In the genomic region with DNA sequence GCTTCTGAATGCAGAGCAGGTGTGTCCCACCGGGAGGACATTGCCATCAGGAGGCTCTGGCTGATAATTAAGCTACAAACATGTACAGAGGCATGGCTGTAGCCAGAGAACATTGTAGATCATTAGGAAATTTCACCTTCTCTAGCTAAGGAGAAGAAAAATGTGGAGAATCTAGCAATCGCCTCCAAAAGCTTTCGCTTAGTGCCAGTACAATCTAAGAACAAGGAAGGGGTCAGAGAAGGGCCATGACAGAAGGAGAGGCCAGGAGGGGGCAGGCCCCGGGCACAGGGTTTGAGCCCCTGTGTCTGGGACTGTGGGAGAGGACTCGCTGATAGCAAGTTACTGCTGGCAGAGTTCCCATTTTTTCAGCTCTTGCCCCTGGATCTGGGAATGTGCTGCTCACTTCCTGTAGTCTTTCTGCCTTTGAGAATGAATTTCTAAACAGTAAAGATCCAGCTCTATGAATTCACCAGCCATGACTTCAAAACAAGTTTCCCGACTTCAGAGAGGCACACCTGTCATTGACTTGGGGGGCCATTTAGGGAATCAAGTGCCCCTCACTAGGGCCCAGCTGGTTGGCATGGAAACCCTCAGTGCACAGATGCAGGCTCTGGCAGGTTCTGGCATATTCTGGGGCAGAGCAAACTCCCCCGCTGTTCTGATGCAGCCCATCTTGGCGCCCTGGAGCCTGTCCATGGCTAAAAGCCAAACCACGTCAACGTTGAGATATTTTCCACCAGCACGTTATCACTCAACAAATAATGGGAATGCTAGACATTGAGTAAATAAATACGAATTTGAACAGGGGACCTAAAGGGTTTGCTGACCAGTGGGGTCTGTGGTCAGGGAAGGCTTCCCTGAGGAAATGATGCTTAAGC, we compare ENCODE assay signal across 12 cellular contexts. TPM values are rescaled to one million over a fixed set of nuclear protein-coding genes. Genes with fewer than 3 reads are reported as not detected.
DNase-seq lines count a peak whose midpoint lies in the region; ATAC-seq and TF ChIP-seq lines count a peak whose summit lies in the region.
"Had no signal": no experiment of that assay in that cellular context is flagged by ENCODE, and none has a peak within 500 bp of the region (broad histone marks: within the 10 kb centered on the region; RNA-seq: fewer than 3 reads in every experiment).

No MANE protein-coding gene starts in this region.

- no peaks in the 10 kb centered on the region for H3F3A ChIP-seq in GM23338 (replicated peaks; ENCODE audit: low read depth)

- no peak overlapping the region; the same call in 1 of the 2 replicates for H2AFZ ChIP-seq in GM23338

- H3K79me2 ChIP-seq in GM23338 (replicated peaks; ENCODE audit: insufficient read depth) = no peaks in the 10 kb centered on the region

- TF ChIP-seq CTCF in AG04450 (IDR thresholded peaks at IDR 0.05; ENCODE audit: low read depth, low read length) = no peak
- TF ChIP-seq CTCF in body of pancreas (IDR thresholded peaks at IDR 0.05) = peak in 2 of 7 experiments; percentile 1 to 7
- TF ChIP-seq CTCF in GM23338 (conservative IDR thresholded peaks at IDR 0.05; ENCODE audit: low read depth in 2 of 2) = no peak

- H4K20me1 ChIP-seq in GM23338 (replicated peaks; ENCODE audit: insufficient read depth) = no peaks in the 10 kb centered on the region

- H3K4me3 ChIP-seq in AG04450 (ENCODE audit: low read depth, low read length) (no peak overlapping the region), body of pancreas (no peak overlapping the region), GM23338 (no peak overlapping the region)

- CTCF ChIA-PET in AG04450 (lab: Charles Lee) = interaction anchor here (0.5 to 1.3 kb wide), 5 partner anchors 113 to 1314 kb away, joined by 3 to 5 read pairs (median 3); no protein-coding TSS in a partner anchor

- H3K4me1 ChIP-seq in body of pancreas (peaks cover 22% of the 10 kb centered on the region), GM23338 (ENCODE audit: insufficient read depth) (no peaks in the 10 kb centered on the region)

- POLR2A ChIA-PET in AG04450 (lab: Yijun Ruan, JAX) = interaction anchor here (0.5 to 0.8 kb wide), 4 partner anchors 38 to 266 kb away, joined by 3 read pairs; no protein-coding TSS in a partner anchor

- H3K9me3 ChIP-seq in AG04450 (ENCODE audit: control insufficient read depth, insufficient read depth, low read length) = no peaks in the 10 kb centered on the region; the same call in 1 of the 2 replicates
- H3K9me3 ChIP-seq in body of pancreas = no peaks in the 10 kb centered on the region

- H3K4me1 Mint-ChIP-seq in GM23338 = peaks cover 3% of the 10 kb centered on the region; the same call in 1 of the 3 replicates

- no peaks in the 10 kb centered on the region for H3K9me3 Mint-ChIP-seq in GM23338
- H3K9me3 Mint-ChIP-seq: activated naive CD4-positive, alpha-beta T cell treated with anti-CD3 and anti-CD28 coated beads, Interleukin-2, amount 50 U/mL, for 24 hours had no signal

- no peak overlapping the region for H3K4me3 Mint-ChIP-seq in GM23338
- H3K4me3 Mint-ChIP-seq: activated naive CD4-positive, alpha-beta T cell treated with anti-CD3 and anti-CD28 coated beads, Interleukin-2, amount 50 U/mL, for 24 hours had no signal

- H3K9me2 ChIP-seq in GM23338 (ENCODE audit: insufficient read depth) = peaks cover 6% of the 10 kb centered on the region; the same call in 1 of the 2 replicates

- intact Hi-C loops in body of pancreas (cut with DNase I) = loop anchor here (5.0 kb wide), 1 partner anchor 178 kb away; no protein-coding TSS in a partner anchor

- 13 to 16% methylated on average over 10 to 12 of the region's 12 CpGs for WGBS in body of pancreas, 2 donors

- H3K4me2 ChIP-seq in GM23338 = no peak overlapping the region

- H3K36me3 ChIP-seq in body of pancreas (replicated peaks in 1 of 2; ENCODE audit: insufficient read depth in 1 of 2, low read depth in 2 of 2) (no peaks in the 10 kb centered on the region), GM23338 (ENCODE audit: insufficient read depth) (no peaks in the 10 kb centered on the region)

- H3K36me3 Mint-ChIP-seq in GM23338 (ENCODE audit: low read depth) = no peaks in the 10 kb centered on the region
- H3K36me3 Mint-ChIP-seq: activated naive CD4-positive, alpha-beta T cell treated with anti-CD3 and anti-CD28 coated beads, Interleukin-2, amount 50 U/mL, for 24 hours had no signal

- no peak overlapping the region for H3K27ac Mint-ChIP-seq in GM23338
- H3K27ac Mint-ChIP-seq: activated naive CD4-positive, alpha-beta T cell treated with anti-CD3 and anti-CD28 coated beads, Interleukin-2, amount 50 U/mL, for 24 hours had no signal

- peak overlapping the region; percentile 31 for H3K27ac ChIP-seq in AG04450 (ENCODE audit: low read depth, low read length)
- peak overlapping the region; percentile 59 to 78 (median 70) for H3K27ac ChIP-seq in body of pancreas
- H3K27ac ChIP-seq in GM23338 (ENCODE audit: low read depth) = no peak overlapping the region
- H3K27ac ChIP-seq: C4-2B had no signal

- H3K27me3 ChIP-seq in AG04450 (ENCODE audit: control insufficient read depth, insufficient read depth, low read length) = peaks cover 3% of the 10 kb centered on the region
- H3K27me3 ChIP-seq in body of pancreas = no peaks in the 10 kb centered on the region
- no peaks in the 10 kb centered on the region for H3K27me3 ChIP-seq in GM23338 (ENCODE audit: insufficient read depth)

- no peak for DNase-seq in AG04450 (ENCODE audit: low read depth, low spot score)
- DNase-seq in NCI-H2029 treated with DMSO at 0.1 percent for 48 hours (lab: John Stamatoyannopoulos, UW) = peak; percentile 53
- peak; percentile 43 to 71 (median 56) for DNase-seq in body of pancreas
- no peak for DNase-seq in left lobe of liver (ENCODE audit: low spot score)
- DNase-seq in AG08395 (ENCODE audit: low spot score) = no peak
- no peak for DNase-seq in retina
- DNase-seq in activated CD4-positive, CD25-positive, alpha-beta regulatory T cell (lab: John Stamatoyannopoulos, UW) = no peak
- no peak for DNase-seq in GM23338 (ENCODE audit: low spot score)
- DNase-seq: kidney, SW 1271 had no signal

- peak; percentile 70 for ATAC-seq in body of pancreas
- ATAC-seq in left lobe of liver = peak; percentile 14
- no peak; the same call in 2 of the 3 replicates for ATAC-seq in GM23338

- no peak for TF ChIP-seq POLR2A in body of pancreas (IDR thresholded peaks at IDR 0.05)

- H3K27me3 Mint-ChIP-seq in GM23338 (ENCODE audit: insufficient read depth, low read depth, poor library complexity) = peaks cover 11% of the 10 kb centered on the region
- H3K27me3 Mint-ChIP-seq: activated naive CD4-positive, alpha-beta T cell treated with anti-CD3 and anti-CD28 coated beads, Interleukin-2, amount 50 U/mL, for 24 hours had no signal

TF ChIP-seq in GM23338, 12 proteins besides CTCF, POLR2A, EP300 and RAD21:
- TF ChIP-seq, protein P1, sequence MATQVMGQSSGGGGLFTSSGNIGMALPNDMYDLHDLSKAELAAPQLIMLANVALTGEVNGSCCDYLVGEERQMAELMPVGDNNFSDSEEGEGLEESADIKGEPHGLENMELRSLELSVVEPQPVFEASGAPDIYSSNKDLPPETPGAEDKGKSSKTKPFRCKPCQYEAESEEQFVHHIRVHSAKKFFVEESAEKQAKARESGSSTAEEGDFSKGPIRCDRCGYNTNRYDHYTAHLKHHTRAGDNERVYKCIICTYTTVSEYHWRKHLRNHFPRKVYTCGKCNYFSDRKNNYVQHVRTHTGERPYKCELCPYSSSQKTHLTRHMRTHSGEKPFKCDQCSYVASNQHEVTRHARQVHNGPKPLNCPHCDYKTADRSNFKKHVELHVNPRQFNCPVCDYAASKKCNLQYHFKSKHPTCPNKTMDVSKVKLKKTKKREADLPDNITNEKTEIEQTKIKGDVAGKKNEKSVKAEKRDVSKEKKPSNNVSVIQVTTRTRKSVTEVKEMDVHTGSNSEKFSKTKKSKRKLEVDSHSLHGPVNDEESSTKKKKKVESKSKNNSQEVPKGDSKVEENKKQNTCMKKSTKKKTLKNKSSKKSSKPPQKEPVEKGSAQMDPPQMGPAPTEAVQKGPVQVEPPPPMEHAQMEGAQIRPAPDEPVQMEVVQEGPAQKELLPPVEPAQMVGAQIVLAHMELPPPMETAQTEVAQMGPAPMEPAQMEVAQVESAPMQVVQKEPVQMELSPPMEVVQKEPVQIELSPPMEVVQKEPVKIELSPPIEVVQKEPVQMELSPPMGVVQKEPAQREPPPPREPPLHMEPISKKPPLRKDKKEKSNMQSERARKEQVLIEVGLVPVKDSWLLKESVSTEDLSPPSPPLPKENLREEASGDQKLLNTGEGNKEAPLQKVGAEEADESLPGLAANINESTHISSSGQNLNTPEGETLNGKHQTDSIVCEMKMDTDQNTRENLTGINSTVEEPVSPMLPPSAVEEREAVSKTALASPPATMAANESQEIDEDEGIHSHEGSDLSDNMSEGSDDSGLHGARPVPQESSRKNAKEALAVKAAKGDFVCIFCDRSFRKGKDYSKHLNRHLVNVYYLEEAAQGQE (IDR thresholded peaks at IDR 0.05; ENCODE audit: unreplicated experiment) = no peak
- TF ChIP-seq ZNF331 (CRISPR knock-in tag; IDR thresholded peaks at IDR 0.05; ENCODE audit: low read depth) = no peak
- TF ChIP-seq EZH2phosphoT487 (IDR thresholded peaks at IDR 0.05; ENCODE audit: unreplicated experiment) = no peak
- no peak for TF ChIP-seq EZH2 (IDR thresholded peaks at IDR 0.05; ENCODE audit: low read depth, unreplicated experiment)
- no peak for TF ChIP-seq ZNF114 (CRISPR knock-in tag; IDR thresholded peaks at IDR 0.05)
- no peak for TF ChIP-seq CREB1 (CRISPR knock-in tag; IDR thresholded peaks at IDR 0.05; ENCODE audit: low read depth)

RNA-seq across cellular contexts. Expression of gene CACNG4, which starts 59.5 kb away (rescaled TPM):
- polyA plus RNA-seq in AG04450 (2011; rRNA removed) (0.21 and 0.25 TPM in 2 replicates), GM23338 (2016; fragmentation: Nextera tagmentation; extraction: Ambion mirVana) (1.6 and 1.9 TPM in 2 replicates)
- polyA minus RNA-seq in AG04450 (2011; rRNA and poly(A)+ RNA removed) = 0.13 and 0.18 TPM in 2 replicates
- total RNA-seq in body of pancreas (under 1 TPM in 1 of 2 donors, not detected in 1; 0.26 TPM), left lobe of liver (0.10 TPM)
- 4.0 and 4.1 TPM in 2 replicates for total RNA-seq in GM23338 (2014; rRNA removed; shearing (Covaris generic))

Comparison
In these comparisons a context has a peak if more than half of its experiments do, and no peak if none do; other contexts are left out.
1. DNase-seq: peak in NCI-H2029 treated with DMSO at 0.1 percent for 48 hours (single experiment) and body of pancreas (4 of 4); none in AG04450 (single experiment), left lobe of liver (single experiment), AG08395 (single experiment), retina (single experiment), activated CD4-positive, CD25-positive, alpha-beta regulatory T cell (0 of 4) and GM23338 (single experiment).